In genomic region chr6:134892362-134892761, GRCh38 we compare ENCODE assay signal across 20 cellular contexts. TPM values are rescaled to one million over a fixed set of nuclear protein-coding genes. Genes with fewer than 3 reads are reported as not detected.
DNase-seq lines count a peak whose midpoint lies in the region; ATAC-seq and TF ChIP-seq lines count a peak whose summit lies in the region.
"Had no signal": no experiment of that assay in that cellular context is flagged by ENCODE, and none has a peak within 500 bp of the region (broad histone marks: within the 10 kb centered on the region; RNA-seq: fewer than 3 reads in every experiment).

No MANE protein-coding gene starts in this region.

- H2BK5ac ChIP-seq in mesenchymal stem cell (ENCODE audit: low read depth, low read length, poor library complexity, severe bottlenecking) = no peak overlapping the region

- no peak overlapping the region for H2AFZ ChIP-seq in HCT116 (ENCODE audit: low read depth, low read length, poor library complexity, severe bottlenecking)
- no peak overlapping the region for H2AFZ ChIP-seq in mesenchymal stem cell (ENCODE audit: low read depth, low read length)

- no peak overlapping the region for H3K4me2 ChIP-seq in HCT116 (ENCODE audit: low read length)
- H3K4me2 ChIP-seq in mesenchymal stem cell (ENCODE audit: low read length, poor library complexity, severe bottlenecking) = no peak overlapping the region
- H3K4me2 ChIP-seq: A549; BLaER1 treated with 17β-estradiol and CSF1 and Interleukin-3, amounts not matched to agents 10 nM and 100 nM had no signal

- H3K36me3 ChIP-seq in HCT116 (ENCODE audit: control insufficient read depth in 1 of 2, insufficient read depth in 2 of 2, low read length in 2 of 2) (no peaks in the 10 kb centered on the region), WERI-Rb-1 (no peaks in the 10 kb centered on the region), mesenchymal stem cell (ENCODE audit: control insufficient read depth in 1 of 2, insufficient read depth in 2 of 2, low read depth in 1 of 2, low read length in 2 of 2) (no peaks in the 10 kb centered on the region)
- H3K36me3 ChIP-seq: BLaER1 treated with 17β-estradiol and CSF1 and Interleukin-3, amounts not matched to agents 10 nM and 100 nM had no signal

- no peaks in the 10 kb centered on the region for H4K20me1 ChIP-seq in HCT116 (ENCODE audit: insufficient read depth)
- H4K20me1 ChIP-seq: BLaER1 treated with 17β-estradiol and CSF1 and Interleukin-3, amounts not matched to agents 10 nM and 100 nM had no signal

- H2BK12ac ChIP-seq in mesenchymal stem cell (ENCODE audit: low read length in 2 of 2) = no peak overlapping the region

- no peak overlapping the region for H2BK120ac ChIP-seq in mesenchymal stem cell (ENCODE audit: low read depth, low read length)

- no peaks in the 10 kb centered on the region for H3K79me2 ChIP-seq in HCT116 (ENCODE audit: insufficient read depth, low read length)

- no peak for TF ChIP-seq POLR2A in HCT116 (IDR thresholded peaks at IDR 0.05; ENCODE audit: borderline replicate concordance, extremely low read depth, insufficient read depth, insufficient read length)

- POLR2A ChIA-PET in activated CD4-positive, alpha-beta T cell treated with anti-CD3 and anti-CD28 coated beads for 36 hours (lab: Charles Lee) = no interaction called here
- POLR2A ChIA-PET in HCT116 (lab: Charles Lee) = no interaction called here

- no peak overlapping the region for H2BK15ac ChIP-seq in mesenchymal stem cell (ENCODE audit: low read depth, poor library complexity, severe bottlenecking)

- no peak overlapping the region for H3K9ac ChIP-seq in HCT116 (ENCODE audit: low read length)
- H3K9ac ChIP-seq in mesenchymal stem cell (ENCODE audit: low read length) = no peak overlapping the region
- H3K9ac ChIP-seq: BLaER1 treated with 17β-estradiol and CSF1 and Interleukin-3, amounts not matched to agents 10 nM and 100 nM had no signal

- H3K14ac ChIP-seq in mesenchymal stem cell (ENCODE audit: low read length in 2 of 2) = no peak overlapping the region

- no peak for TF ChIP-seq CTCF in HCT116 (IDR thresholded peaks at IDR 0.05 in 2 of 3, conservative IDR thresholded peaks at IDR 0.05 in 1 of 3; ENCODE audit: borderline replicate concordance in 1 of 3, insufficient read depth in 1 of 3, low read depth in 2 of 3, low read length in 2 of 3)
- TF ChIP-seq CTCF in WERI-Rb-1 (IDR thresholded peaks at IDR 0.05; ENCODE audit: low read depth, low read length) = no peak

- H3K4me1 Mint-ChIP-seq in activated CD4-positive, alpha-beta T cell treated with anti-CD3 and anti-CD28 coated beads for 36 hours = no peaks in the 10 kb centered on the region
- H3K4me1 Mint-ChIP-seq: B cell had no signal

- no peaks in the 10 kb centered on the region for H3K9me2 ChIP-seq in HCT116 (ENCODE audit: insufficient read depth)

- H3K4me3 ChIP-seq in HCT116 (replicated peaks in 1 of 2; ENCODE audit: low read depth in 1 of 2, low read length in 2 of 2) (no peak overlapping the region), WERI-Rb-1 (ENCODE audit: low read depth, low read length) (no peak overlapping the region), mesenchymal stem cell (ENCODE audit: insufficient read depth in 1 of 2, low read depth in 1 of 2, low read length in 2 of 2) (no peak overlapping the region)
- H3K4me3 ChIP-seq: A549; BLaER1 treated with 17β-estradiol and CSF1 and Interleukin-3, amounts not matched to agents 10 nM and 100 nM had no signal

- no peak for DNase-seq in activated CD4-positive, alpha-beta T cell treated with anti-CD3 and anti-CD28 coated beads for 36 hours
- no peak for DNase-seq in activated CD4-positive, alpha-beta T cell treated with anti-CD3 and anti-CD28 coated beads, Interleukin-2, amount 50 U/mL, for 1 hour
- DNase-seq in HCT116 (ENCODE audit: low read depth, low spot score) (no peak), NCI-H524 (lab: John Stamatoyannopoulos, UW) (peak; percentile 36 to 77), WERI-Rb-1 (peak; percentile 38), NCI-H2029 treated with DMSO at 0.1 percent for 48 hours (lab: John Stamatoyannopoulos, UW) (no peak), midbrain (lab: John Stamatoyannopoulos, UW) (no peak), mesenchymal stem cell (no peak)
- DNase-seq: AML-193; Caco-2; Calu3; CD4-positive, alpha-beta T cell; CD8-positive, alpha-beta T cell; DMS79 treated with DMSO at 0.1 percent for 48 hours; GF-D8 had no signal

- H3K9me3 Mint-ChIP-seq in activated CD4-positive, alpha-beta T cell treated with anti-CD3 and anti-CD28 coated beads for 36 hours (ENCODE audit: low read depth) = peaks cover 5% of the 10 kb centered on the region

- H3K27me3 Mint-ChIP-seq in activated CD4-positive, alpha-beta T cell treated with anti-CD3 and anti-CD28 coated beads for 36 hours = peaks cover 4% of the 10 kb centered on the region
- H3K27me3 Mint-ChIP-seq: CD4-positive, alpha-beta T cell had no signal

- no peak for TF ChIP-seq RAD21 in HCT116 (IDR thresholded peaks at IDR 0.05; ENCODE audit: low read depth)

- intact Hi-C loops in activated CD4-positive, alpha-beta T cell treated with anti-CD3 and anti-CD28 coated beads for 36 hours (cut with DNase I, micrococcal nuclease) = no loop called here
- intact Hi-C loops in HCT116 (cut with micrococcal nuclease) = no loop called here

- no TSS peak for BruUV-seq in HCT116 (replicated peaks; lab: Mats Ljungman, UMichigan)

- H3K4ac ChIP-seq in mesenchymal stem cell (ENCODE audit: low read depth in 1 of 2, low read length in 2 of 2) = no peak overlapping the region

- H3K23ac ChIP-seq in mesenchymal stem cell (ENCODE audit: low read length in 2 of 2) = no peak overlapping the region

- no peaks in the 10 kb centered on the region for H3K79me1 ChIP-seq in mesenchymal stem cell (replicated peaks; ENCODE audit: low read length, poor library complexity, severe bottlenecking)

- H3K27me3 ChIP-seq in HCT116 (ENCODE audit: insufficient read depth, low read length) (no peaks in the 10 kb centered on the region), WERI-Rb-1 (ENCODE audit: insufficient read depth, low read depth, severe bottlenecking) (no peaks in the 10 kb centered on the region), mesenchymal stem cell (ENCODE audit: control insufficient read depth in 1 of 2, insufficient read depth in 1 of 2, low read length in 2 of 2) (no peaks in the 10 kb centered on the region)
- H3K27me3 ChIP-seq: BLaER1 treated with 17β-estradiol and CSF1 and Interleukin-3, amounts not matched to agents 10 nM and 100 nM had no signal

- H3K27ac ChIP-seq in HCT116 (ENCODE audit: low read depth, low read length) = no peak overlapping the region
- H3K27ac ChIP-seq in WERI-Rb-1 = no peak overlapping the region
- no peak overlapping the region for H3K27ac ChIP-seq in mesenchymal stem cell (ENCODE audit: low read length, poor library complexity, severe bottlenecking)
- H3K27ac ChIP-seq: 22Rv1; A549; BLaER1 treated with 17β-estradiol and CSF1 and Interleukin-3, amounts not matched to agents 10 nM and 100 nM; C4-2B had no signal

- no peak overlapping the region for H3K18ac ChIP-seq in mesenchymal stem cell (ENCODE audit: low read depth in 1 of 2, low read length in 2 of 2)

- H4K91ac ChIP-seq in mesenchymal stem cell (ENCODE audit: low read length) = no peak overlapping the region

- no peak overlapping the region for H2AK5ac ChIP-seq in mesenchymal stem cell (ENCODE audit: low read length, severe bottlenecking)

- CTCF ChIA-PET in activated CD4-positive, alpha-beta T cell treated with anti-CD3 and anti-CD28 coated beads for 36 hours (lab: Charles Lee) = interaction anchor here (0.6 to 1.3 kb wide), 2 partner anchors 9 to 60 kb away, joined by 3 to 4 read pairs; no protein-coding TSS in a partner anchor
- CTCF ChIA-PET in HCT116 (lab: Charles Lee) = no interaction called here

- no peak overlapping the region for H4K8ac ChIP-seq in mesenchymal stem cell (ENCODE audit: low read length)

- no peaks in the 10 kb centered on the region for H3K4me1 ChIP-seq in HCT116 (ENCODE audit: control insufficient read depth in 1 of 2, insufficient read depth in 2 of 2, low read length in 2 of 2)
- H3K4me1 ChIP-seq in mesenchymal stem cell (ENCODE audit: control insufficient read depth, insufficient read depth, low read depth, low read length) = peaks cover 2% of the 10 kb centered on the region
- H3K4me1 ChIP-seq: A549, Caco-2 had no signal

- no peaks in the 10 kb centered on the region for H3K9me3 ChIP-seq in HCT116 (ENCODE audit: control insufficient read depth in 1 of 2, insufficient read depth in 1 of 2, low read depth in 1 of 2, low read length in 2 of 2)
- peaks cover 6% of the 10 kb centered on the region for H3K9me3 ChIP-seq in WERI-Rb-1 (ENCODE audit: severe bottlenecking)
- H3K9me3 ChIP-seq in mesenchymal stem cell (ENCODE audit: control insufficient read depth, low read length) = peaks cover 9% of the 10 kb centered on the region
- H3K9me3 ChIP-seq: Caco-2 had no signal

- ATAC-seq in activated CD4-positive, alpha-beta T cell treated with anti-CD3 and anti-CD28 coated beads for 36 hours = peak; percentile 33
- no peak for ATAC-seq in HCT116
- ATAC-seq: A549; CD8-positive, alpha-beta T cell had no signal

- no peak overlapping the region for H3K27ac Mint-ChIP-seq in activated CD4-positive, alpha-beta T cell treated with anti-CD3 and anti-CD28 coated beads for 36 hours
- H3K27ac Mint-ChIP-seq: B cell; CD4-positive, alpha-beta T cell; CD8-positive, alpha-beta T cell had no signal

- H3K36me3 Mint-ChIP-seq in activated CD4-positive, alpha-beta T cell treated with anti-CD3 and anti-CD28 coated beads for 36 hours (ENCODE audit: low read depth) = no peaks in the 10 kb centered on the region
- H3K36me3 Mint-ChIP-seq: CD8-positive, alpha-beta T cell had no signal

- H3K4me3 Mint-ChIP-seq in activated CD4-positive, alpha-beta T cell treated with anti-CD3 and anti-CD28 coated beads for 36 hours = no peak overlapping the region
- H3K4me3 Mint-ChIP-seq: B cell; CD4-positive, alpha-beta T cell; CD8-positive, alpha-beta T cell had no signal

- RAD21 ChIA-PET in HCT116 (lab: Charles Lee; ENCODE audit: low non-redundant PET in 1 of 2, low total read pairs in 2 of 2, uncharacterized antibody in 2 of 2, unreplicated experiment in 2 of 2) = no interaction called here

TF ChIP-seq in HCT116, 20 proteins besides CTCF, POLR2A, EP300 and RAD21:
- TF ChIP-seq CBX3 (IDR thresholded peaks at IDR 0.05; ENCODE audit: low read depth) = 0 out of 2 replicates have a peak, but pooled peaks have one; percentile 27
- TF ChIP-seq SRF (IDR thresholded peaks at IDR 0.05; ENCODE audit: low read depth) = no peak
TF ChIP-seq in HCT116: peak in this region for 1.

RNA-seq across cellular contexts. Expression of gene ALDH8A1, which starts 57.5 kb away (rescaled TPM):
- 1 to 10 TPM in 1 of 2 experiments, under 1 TPM in 1; 0.67 to 1.7 TPM for total RNA-seq in activated CD4-positive, alpha-beta T cell treated with anti-CD3 and anti-CD28 coated beads for 36 hours
- total RNA-seq in HCT116 (2021; ENCODE audit: unreplicated experiment) = 1.4 TPM
- polyA plus RNA-seq in HCT116 (2012) = 1.2 and 2.3 TPM in 2 replicates
- polyA plus RNA-seq in mesenchymal stem cell (2013, experiment 1 of 2) = 0.07 TPM
- polyA plus RNA-seq in mesenchymal stem cell (2013, experiment 2 of 2) = 0.10 TPM

Comparison
In these comparisons a context has a peak if more than half of its experiments do, and no peak if none do; other contexts are left out.
1. DNase-seq: peak in NCI-H524 (2 of 2) and WERI-Rb-1 (single experiment); none in activated CD4-positive, alpha-beta T cell treated with anti-CD3 and anti-CD28 coated beads for 36 hours (single experiment), activated CD4-positive, alpha-beta T cell treated with anti-CD3 and anti-CD28 coated beads, Interleukin-2, amount 50 U/mL, for 1 hour (single experiment), HCT116 (single experiment), NCI-H2029 treated with DMSO at 0.1 percent for 48 hours (single experiment), midbrain (single experiment) and mesenchymal stem cell (single experiment).